In genomic region chr14:100566586-100566985, GRCh38 we compare ENCODE assay signal across 18 cellular contexts. TPM values are rescaled to one million over a fixed set of nuclear protein-coding genes. Genes with fewer than 3 reads are reported as not detected.
DNase-seq lines count a peak whose midpoint lies in the region; ATAC-seq lines count a peak whose summit lies in the region.
"Had no signal": no experiment of that assay in that cellular context is flagged by ENCODE, and none has a peak within 500 bp of the region (broad histone marks: within the 10 kb centered on the region; RNA-seq: fewer than 3 reads in every experiment).

No MANE protein-coding gene starts in this region.

- no peak overlapping the region for H3K9ac ChIP-seq in iPS-15b (ENCODE audit: low read depth, low read length)

- H3K4me1 Mint-ChIP-seq in activated naive CD8-positive, alpha-beta T cell (ENCODE audit: low read depth), result peaks cover 2% of the 10 kb centered on the region
- peaks cover 4% of the 10 kb centered on the region for H3K4me1 Mint-ChIP-seq in activated naive CD8-positive, alpha-beta T cell treated with anti-CD3 and anti-CD28 coated beads, Interleukin-2, amount 50 U/mL, for 24 hours
- no peaks in the 10 kb centered on the region for H3K4me1 Mint-ChIP-seq in activated T-helper 17 cell treated with anti-CD3 and anti-CD28 coated beads, Interleukin-2, amount 50 U/mL, for 72 hours
- H3K4me1 Mint-ChIP-seq in stimulated activated naive B cell treated with anti-CD40 and anti-IgM and Interleukin-4, amounts not matched to agents 10 μg/mL and 1 μg/mL and 100 μg/mL, for 72 hours, result peaks cover 13 to 27% of the 10 kb centered on the region in 2 donors

- no peaks in the 10 kb centered on the region for H3K36me3 ChIP-seq in iPS-15b (ENCODE audit: control insufficient read depth, insufficient read depth, low read length)
- H3K36me3 ChIP-seq: neutrophil had no signal

- no peaks in the 10 kb centered on the region for H3K27me3 Mint-ChIP-seq in activated naive CD8-positive, alpha-beta T cell
- H3K27me3 Mint-ChIP-seq in activated naive CD8-positive, alpha-beta T cell treated with anti-CD3 and anti-CD28 coated beads, Interleukin-2, amount 50 U/mL, for 24 hours, result peaks cover 35% of the 10 kb centered on the region
- peaks cover 25% of the 10 kb centered on the region for H3K27me3 Mint-ChIP-seq in activated T-helper 17 cell treated with anti-CD3 and anti-CD28 coated beads, Interleukin-2, amount 50 U/mL, for 72 hours
- H3K27me3 Mint-ChIP-seq in stimulated activated naive B cell treated with anti-CD40 and anti-IgM and Interleukin-4, amounts not matched to agents 10 μg/mL and 1 μg/mL and 100 μg/mL, for 72 hours, result peaks cover 46 to 70% of the 10 kb centered on the region in 2 donors

- H3K27ac Mint-ChIP-seq in activated naive CD8-positive, alpha-beta T cell, result no peak overlapping the region
- no peak overlapping the region for H3K27ac Mint-ChIP-seq in activated naive CD8-positive, alpha-beta T cell treated with anti-CD3 and anti-CD28 coated beads, Interleukin-2, amount 50 U/mL, for 24 hours
- no peak overlapping the region for H3K27ac Mint-ChIP-seq in activated T-helper 17 cell treated with anti-CD3 and anti-CD28 coated beads, Interleukin-2, amount 50 U/mL, for 72 hours
- H3K27ac Mint-ChIP-seq in stimulated activated naive B cell treated with anti-CD40 and anti-IgM and Interleukin-4, amounts not matched to agents 10 μg/mL and 1 μg/mL and 100 μg/mL, for 72 hours, result peak overlapping the region; percentile 66
- H3K27ac Mint-ChIP-seq: activated naive CD4-positive, alpha-beta T cell treated with anti-CD3 and anti-CD28 coated beads, Interleukin-2, amount 10 ng/mL, durations not matched to agents 7 days and 5 days; type B pancreatic cell had no signal

- H3K27me3 ChIP-seq in iPS-15b (ENCODE audit: control insufficient read depth, insufficient read depth, low read length), result peaks cover 29% of the 10 kb centered on the region

- peaks cover 4% of the 10 kb centered on the region for H3K4me1 ChIP-seq in iPS-15b (ENCODE audit: control insufficient read depth, insufficient read depth, low read length)

- no peak for DNase-seq in activated naive CD8-positive, alpha-beta T cell treated with anti-CD3 and anti-CD28 coated beads, Interleukin-2, amount 50 U/mL, for 24 hours
- no peak for DNase-seq in stimulated activated naive B cell treated with anti-CD40 and anti-IgM and Interleukin-4, amounts not matched to agents 10 μg/mL and 1 μg/mL and 100 μg/mL, for 72 hours
- no peak for DNase-seq in stimulated activated CD4-positive, alpha-beta T cell treated with anti-CD3 and anti-CD28 coated beads, Interleukin-4, amount 100 ng/mL, for 4 hours
- DNase-seq: ACHN; activated CD4-positive, CD25-positive, alpha-beta regulatory T cell; activated naive CD4-positive, alpha-beta T cell treated with anti-CD3 and anti-CD28 coated beads, Interleukin-2, amount 10 ng/mL, durations not matched to agents 7 days and 5 days; COR-L47; foreskin melanocyte; mammary epithelial cell; NCI-H82; stimulated activated CD4-positive, alpha-beta T cell treated with anti-CD3 and anti-CD28 coated beads, Interleukin-4, amount 100 ng/mL, for 24 hours had no signal

- no peaks in the 10 kb centered on the region for H3K36me3 Mint-ChIP-seq in activated naive CD8-positive, alpha-beta T cell
- H3K36me3 Mint-ChIP-seq in activated naive CD8-positive, alpha-beta T cell treated with anti-CD3 and anti-CD28 coated beads, Interleukin-2, amount 50 U/mL, for 24 hours (ENCODE audit: low read depth), result no peaks in the 10 kb centered on the region
- H3K36me3 Mint-ChIP-seq in activated T-helper 17 cell treated with anti-CD3 and anti-CD28 coated beads, Interleukin-2, amount 50 U/mL, for 72 hours (ENCODE audit: low read depth), result no peaks in the 10 kb centered on the region
- peaks cover 0 to 2% of the 10 kb centered on the region in 2 donors for H3K36me3 Mint-ChIP-seq in stimulated activated naive B cell treated with anti-CD40 and anti-IgM and Interleukin-4, amounts not matched to agents 10 μg/mL and 1 μg/mL and 100 μg/mL, for 72 hours
- H3K36me3 Mint-ChIP-seq: activated naive CD4-positive, alpha-beta T cell treated with anti-CD3 and anti-CD28 coated beads, Interleukin-2, amount 10 ng/mL, durations not matched to agents 7 days and 5 days; type B pancreatic cell had no signal

- peak overlapping the region; percentile 51 for H3K4me3 Mint-ChIP-seq in activated naive CD8-positive, alpha-beta T cell
- no peak overlapping the region for H3K4me3 Mint-ChIP-seq in activated naive CD8-positive, alpha-beta T cell treated with anti-CD3 and anti-CD28 coated beads, Interleukin-2, amount 50 U/mL, for 24 hours
- peak overlapping the region; percentile 42 for H3K4me3 Mint-ChIP-seq in activated T-helper 17 cell treated with anti-CD3 and anti-CD28 coated beads, Interleukin-2, amount 50 U/mL, for 72 hours
- H3K4me3 Mint-ChIP-seq in stimulated activated naive B cell treated with anti-CD40 and anti-IgM and Interleukin-4, amounts not matched to agents 10 μg/mL and 1 μg/mL and 100 μg/mL, for 72 hours, result peak overlapping the region; percentile 80 to 81

- no peaks in the 10 kb centered on the region for H3K9me3 ChIP-seq in iPS-15b (ENCODE audit: control insufficient read depth, insufficient read depth, low read length)
- H3K9me3 ChIP-seq: neutrophil had no signal

- no peak for ATAC-seq in activated naive CD8-positive, alpha-beta T cell treated with anti-CD3 and anti-CD28 coated beads, Interleukin-2, amount 50 U/mL, for 24 hours
- no peak for ATAC-seq in activated T-helper 17 cell treated with anti-CD3 and anti-CD28 coated beads, Interleukin-2, amount 50 U/mL, for 72 hours (replicated peaks)
- ATAC-seq in stimulated activated naive B cell treated with anti-CD40 and anti-IgM and Interleukin-4, amounts not matched to agents 10 μg/mL and 1 μg/mL and 100 μg/mL, for 72 hours (replicated peaks), result no peak
- ATAC-seq in GM18498 (IDR thresholded peaks at IDR 0.05; ENCODE audit: unreplicated experiment) (no peak), HG03095 (IDR thresholded peaks at IDR 0.05; ENCODE audit: unreplicated experiment) (no peak)

- H3K9me3 Mint-ChIP-seq in activated naive CD8-positive, alpha-beta T cell (ENCODE audit: low read depth), result no peaks in the 10 kb centered on the region
- no peaks in the 10 kb centered on the region for H3K9me3 Mint-ChIP-seq in activated naive CD8-positive, alpha-beta T cell treated with anti-CD3 and anti-CD28 coated beads, Interleukin-2, amount 50 U/mL, for 24 hours
- no peaks in the 10 kb centered on the region for H3K9me3 Mint-ChIP-seq in activated T-helper 17 cell treated with anti-CD3 and anti-CD28 coated beads, Interleukin-2, amount 50 U/mL, for 72 hours
- H3K9me3 Mint-ChIP-seq in stimulated activated naive B cell treated with anti-CD40 and anti-IgM and Interleukin-4, amounts not matched to agents 10 μg/mL and 1 μg/mL and 100 μg/mL, for 72 hours, result no peaks in the 10 kb centered on the region
- H3K9me3 Mint-ChIP-seq: activated naive CD4-positive, alpha-beta T cell treated with anti-CD3 and anti-CD28 coated beads, Interleukin-2, amount 10 ng/mL, durations not matched to agents 7 days and 5 days; type B pancreatic cell had no signal

- H3K4me3 ChIP-seq in iPS-15b (ENCODE audit: low read depth, low read length), result peak overlapping the region; percentile 43

RNA-seq across cellular contexts. Expression of gene BEGAIN, which starts 20.6 kb away (rescaled TPM):
- total RNA-seq in activated T-helper 17 cell treated with anti-CD3 and anti-CD28 coated beads, Interleukin-2, amount 50 U/mL, for 72 hours, result 1 to 10 TPM; 2.1 to 2.4 TPM
